Comparison of ENCODE assay signal across 20 cellular contexts in the genomic region with DNA sequence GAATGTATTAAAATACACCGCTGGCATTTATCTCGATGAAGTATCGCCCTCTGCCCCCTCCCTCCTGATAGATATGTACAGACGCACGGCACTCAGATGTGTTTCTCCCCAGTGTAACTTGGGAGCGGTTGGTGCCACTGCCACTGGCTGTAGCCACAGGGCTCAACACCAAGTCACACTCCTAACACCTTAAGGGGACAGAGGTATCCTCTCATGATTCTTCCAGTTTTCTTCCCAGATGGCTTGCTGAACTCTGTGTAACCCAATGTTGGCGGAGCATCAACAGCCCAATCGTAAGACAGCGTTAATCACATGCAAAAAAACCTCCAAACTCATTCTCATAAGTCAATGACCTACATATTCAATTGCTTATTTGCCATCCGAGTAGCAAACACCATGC. TPM values are rescaled to one million over a fixed set of nuclear protein-coding genes. Genes with fewer than 3 reads are reported as not detected.
DNase-seq lines count a peak whose midpoint lies in the region; ATAC-seq, FAIRE-seq and TF ChIP-seq lines count a peak whose summit lies in the region.
"Had no signal": no experiment of that assay in that cellular context is flagged by ENCODE, and none has a peak within 500 bp of the region (broad histone marks: within the 10 kb centered on the region; RNA-seq: fewer than 3 reads in every experiment).

No MANE protein-coding gene starts in this region.

- CTCF ChIA-PET in activated CD4-positive, alpha-beta T cell treated with anti-CD3 and anti-CD28 coated beads for 36 hours (lab: Charles Lee) = interaction anchor here (1.2 kb wide), 1 partner anchor 12 kb away, joined by 4 read pairs; no protein-coding TSS in a partner anchor

- H3K4me3 Mint-ChIP-seq in activated CD4-positive, alpha-beta T cell treated with anti-CD3 and anti-CD28 coated beads for 36 hours = no peak overlapping the region
- H3K4me3 Mint-ChIP-seq: activated CD8-positive, alpha-beta memory T cell treated with anti-CD3 and anti-CD28 coated beads, Interleukin-2, amount 10 ng/mL, durations not matched to agents 7 days and 5 days had no signal

- H3K4me1 Mint-ChIP-seq in activated CD4-positive, alpha-beta T cell treated with anti-CD3 and anti-CD28 coated beads for 36 hours = no peaks in the 10 kb centered on the region
- H3K4me1 Mint-ChIP-seq: activated CD8-positive, alpha-beta memory T cell treated with anti-CD3 and anti-CD28 coated beads, Interleukin-2, amount 10 ng/mL, durations not matched to agents 7 days and 5 days had no signal

- H3K36me3 ChIP-seq in kidney (ENCODE audit: control insufficient read depth in 1 of 2, insufficient read depth in 2 of 2, low read length in 2 of 2) (peaks cover 0 to 4% of the 10 kb centered on the region in 2 donors), spleen (peaks cover 0 to 3% (median 0%) of the 10 kb centered on the region in 6 donors)
- H3K36me3 ChIP-seq: suprapubic skin had no signal

- H3K27ac ChIP-seq in epithelial cell of prostate (peak overlapping the region; percentile 77), kidney (ENCODE audit: low read depth in 2 of 2, low read length in 2 of 2) (peak overlapping the region; percentile 13 to 33), spleen (peak overlapping the region in 1 of 8 donors; percentile 80)

- H3K27me3 ChIP-seq in spleen (replicated peaks in 1 of 7) = no peaks in the 10 kb centered on the region
- H3K27me3 ChIP-seq: BE2C, suprapubic skin had no signal

- peak; percentile 9 for DNase-seq in RPMI7951 (ENCODE audit: low read depth)
- no peak for DNase-seq in epithelial cell of prostate (ENCODE audit: low read depth, low spot score)
- DNase-seq in kidney = no peak
- peak; percentile 29 for DNase-seq in spleen
- no peak for DNase-seq in AG08396 (ENCODE audit: low spot score)
- no peak for DNase-seq in OCI-M2 (lab: John Stamatoyannopoulos, UW; ENCODE audit: unreplicated experiment)
- DNase-seq in activated CD4-positive, alpha-beta T cell treated with anti-CD3 and anti-CD28 coated beads for 36 hours = no peak
- DNase-seq: activated CD4-positive, CD25-positive, alpha-beta regulatory T cell; activated CD8-positive, alpha-beta memory T cell treated with anti-CD3 and anti-CD28 coated beads, Interleukin-2, amount 10 ng/mL, durations not matched to agents 7 days and 5 days; activated naive CD4-positive, alpha-beta T cell; BE2C; caudate nucleus; hippocampal formation; Kasumi-1; NCI-H1436 treated with DMSO at 0.1 percent for 48 hours; nucleus accumbens; T-helper 1 cell had no signal

- H3K27ac Mint-ChIP-seq in activated CD4-positive, alpha-beta T cell treated with anti-CD3 and anti-CD28 coated beads for 36 hours = no peak overlapping the region
- H3K27ac Mint-ChIP-seq: activated CD8-positive, alpha-beta memory T cell treated with anti-CD3 and anti-CD28 coated beads, Interleukin-2, amount 10 ng/mL, durations not matched to agents 7 days and 5 days had no signal

- no peaks in the 10 kb centered on the region for H3K36me3 Mint-ChIP-seq in activated CD4-positive, alpha-beta T cell treated with anti-CD3 and anti-CD28 coated beads for 36 hours (ENCODE audit: low read depth)
- H3K36me3 Mint-ChIP-seq: activated CD8-positive, alpha-beta memory T cell treated with anti-CD3 and anti-CD28 coated beads, Interleukin-2, amount 10 ng/mL, durations not matched to agents 7 days and 5 days had no signal

- POLR2A ChIA-PET in activated CD4-positive, alpha-beta T cell treated with anti-CD3 and anti-CD28 coated beads for 36 hours (lab: Charles Lee) = no interaction called here

- H3K4me1 ChIP-seq in kidney (ENCODE audit: control insufficient read depth in 1 of 2, insufficient read depth in 1 of 2, low read depth in 1 of 2, low read length in 2 of 2) (peaks cover 53 to 57% of the 10 kb centered on the region in 2 donors), spleen (peaks cover 9 to 73% (median 39%) of the 10 kb centered on the region in 6 donors)

- H3K9ac ChIP-seq in kidney (ENCODE audit: low read length in 2 of 2) = no peak overlapping the region

- no peaks in the 10 kb centered on the region for H3K27me3 Mint-ChIP-seq in activated CD4-positive, alpha-beta T cell treated with anti-CD3 and anti-CD28 coated beads for 36 hours

- WGBS in spleen, 5 donors = 71 to 88% (median 85%) methylated on average over 10 of the region's 10 CpGs

- no peak for TF ChIP-seq POLR2A in spleen (IDR thresholded peaks at IDR 0.05)

- H3K9me3 ChIP-seq in kidney (ENCODE audit: control insufficient read depth in 1 of 2, low read length in 2 of 2) (no peaks in the 10 kb centered on the region), spleen (no peaks in the 10 kb centered on the region)
- H3K9me3 ChIP-seq: BE2C, suprapubic skin had no signal

- no peaks in the 10 kb centered on the region for H3K9me3 Mint-ChIP-seq in activated CD4-positive, alpha-beta T cell treated with anti-CD3 and anti-CD28 coated beads for 36 hours (ENCODE audit: low read depth)

- no peak for TF ChIP-seq CTCF in kidney (IDR thresholded peaks at IDR 0.05; ENCODE audit: borderline replicate concordance, extremely low read depth, insufficient read depth)
- no peak for TF ChIP-seq CTCF in spleen (IDR thresholded peaks at IDR 0.05 in 8 of 11, conservative IDR thresholded peaks at IDR 0.05 in 3 of 11)

- intact Hi-C loops in kidney (cut with DNase I) (no loop called here), spleen (cut with DNase I; ENCODE audit: low total_unique reads) (no loop called here)
- intact Hi-C loops in activated CD4-positive, alpha-beta T cell treated with anti-CD3 and anti-CD28 coated beads for 36 hours (cut with DNase I, micrococcal nuclease) = no loop called here

- H3K4me3 ChIP-seq in kidney (ENCODE audit: low read length in 2 of 2) (no peak overlapping the region), spleen (no peak overlapping the region)
- H3K4me3 ChIP-seq: suprapubic skin had no signal

- no peak for FAIRE-seq in kidney (lab: Jason Lieb, UNC)
- FAIRE-seq: GM12891 had no signal

- no peak for ATAC-seq in HG02884 (IDR thresholded peaks at IDR 0.05; ENCODE audit: unreplicated experiment)
- ATAC-seq in activated CD4-positive, alpha-beta T cell treated with anti-CD3 and anti-CD28 coated beads for 36 hours = no peak
- ATAC-seq: activated CD8-positive, alpha-beta memory T cell treated with anti-CD3 and anti-CD28 coated beads, Interleukin-2, amount 10 ng/mL, durations not matched to agents 7 days and 5 days had no signal

RNA-seq across cellular contexts. Expression of a gene that starts 35.5 kb away (rescaled TPM):
- 45.4 and 48.1 TPM in 2 replicates for total RNA-seq in RPMI7951 (2014; rRNA removed; shearing (Covaris generic))
- 111 TPM for total RNA-seq in kidney
- polyA plus RNA-seq in kidney (ENCODE audit: insufficient read depth, low read depth, low replicate concordance) = 33.1 TPM
- total RNA-seq in spleen = 10 to 100 TPM; 32.2 to 74.4 (median 52.0) TPM
- 10 to 100 TPM in 1 of 3 donors, 1 to 10 TPM in 2; 6.7 to 19.2 (median 7.0) TPM for polyA plus RNA-seq in spleen
- under 1 TPM; 0.12 to 0.21 TPM for total RNA-seq in activated CD4-positive, alpha-beta T cell treated with anti-CD3 and anti-CD28 coated beads for 36 hours

Comparison
In these comparisons a context has a peak if more than half of its experiments do, and no peak if none do; other contexts are left out.
1. DNase-seq: peak in RPMI7951 (single experiment) and spleen (single experiment); none in epithelial cell of prostate (single experiment), kidney (single experiment), AG08396 (single experiment), OCI-M2 (single experiment) and activated CD4-positive, alpha-beta T cell treated with anti-CD3 and anti-CD28 coated beads for 36 hours (single experiment).
2. RNA of a gene that starts 35.5 kb away (total RNA-seq): 111 TPM in kidney (single experiment), 32.2 to 74.4 TPM in spleen and 45.4 to 48.1 TPM in RPMI7951; 0.12 to 0.21 TPM in activated CD4-positive, alpha-beta T cell treated with anti-CD3 and anti-CD28 coated beads for 36 hours; every median in the first group is over 10 times any median in the second.